21 cellular contexts compared by ENCODE assay signal in the genomic region with DNA sequence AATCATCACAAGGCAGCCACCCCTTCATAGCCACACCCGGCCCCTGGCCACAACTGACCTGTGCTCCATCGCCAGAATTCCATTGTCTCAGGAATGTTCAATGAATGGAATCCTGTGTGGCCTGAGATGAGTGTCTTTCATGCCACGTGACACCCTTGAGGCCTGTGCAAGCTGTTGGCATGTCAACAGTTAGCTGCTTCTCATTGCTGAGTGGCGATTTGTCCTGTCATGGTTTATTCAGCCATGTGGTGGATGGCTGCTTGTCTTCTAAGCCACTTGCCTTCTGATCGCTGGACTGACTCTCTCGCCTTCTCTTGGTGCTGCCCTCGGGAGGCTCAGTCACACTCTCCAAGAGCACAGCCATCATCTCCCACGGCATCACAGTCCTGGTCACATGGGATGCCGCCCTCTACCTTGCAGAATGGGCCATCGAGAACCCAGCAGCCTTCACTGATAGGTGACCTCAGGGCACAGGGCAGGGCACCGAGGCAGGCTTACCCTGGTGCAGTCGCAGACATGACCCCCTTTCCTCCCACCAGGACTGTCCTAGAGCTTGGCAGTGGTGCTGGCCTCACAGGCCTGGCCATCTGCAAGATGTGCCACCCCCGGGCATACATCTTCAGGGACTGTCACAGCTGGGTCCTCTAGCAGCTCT. TPM values are rescaled to one million over a fixed set of nuclear protein-coding genes. Genes with fewer than 3 reads are reported as not detected.
DNase-seq lines count a peak whose midpoint lies in the region; TF ChIP-seq lines count a peak whose summit lies in the region.
"Not testable (repeated sequence)": the region's sequence is repeated elsewhere in the genome, so short reads cannot be mapped to it uniquely, and the experiment has no call there.
"Had no signal": no experiment of that assay in that cellular context is flagged by ENCODE, and none has a peak within 500 bp of the region (broad histone marks: within the 10 kb centered on the region; RNA-seq: fewer than 3 reads in every experiment).

No MANE protein-coding gene starts in this region.

- H3K36me3 ChIP-seq in Karpas-422 (ENCODE audit: insufficient read depth, low read length); skeletal muscle satellite cell (ENCODE audit: insufficient read depth, low read length): not testable (repeated sequence)

- not testable (repeated sequence) for H3K9me2 ChIP-seq in Karpas-422 (replicated peaks; ENCODE audit: insufficient read depth, low read length)

- H4K20me1 ChIP-seq in Karpas-422 (ENCODE audit: insufficient read depth, low read depth, low read length), result not testable (repeated sequence)

- H3K4me1 ChIP-seq in Karpas-422 (ENCODE audit: low read length), result not testable (repeated sequence)
- peaks cover 15% of the 10 kb centered on the region for H3K4me1 ChIP-seq in skeletal muscle satellite cell (ENCODE audit: control insufficient read depth, insufficient read depth, low read length)

- H3K27ac ChIP-seq in Karpas-422 (ENCODE audit: low read length), result not testable (repeated sequence)

- TF ChIP-seq CTCF in AG09309 (IDR thresholded peaks at IDR 0.05; ENCODE audit: control insufficient read depth, insufficient read depth, low read depth, low read length, missing control alignments), result not testable (repeated sequence)

- H3K4me3 ChIP-seq in AG09309 (ENCODE audit: control insufficient read depth, low read depth, low read length); Karpas-422 (ENCODE audit: low read length); skeletal muscle satellite cell (ENCODE audit: low read length): not testable (repeated sequence)

- not testable (repeated sequence) for H3K9ac ChIP-seq in Karpas-422 (ENCODE audit: low read length)
- H3K9ac ChIP-seq in skeletal muscle satellite cell (ENCODE audit: low read depth, low read length), result peak overlapping the region; percentile 35

- not testable (repeated sequence) for H3K27me3 ChIP-seq in Karpas-422 (ENCODE audit: low read length); skeletal muscle satellite cell (ENCODE audit: control insufficient read depth, insufficient read depth, low read length)

- in situ Hi-C loops in SK-MEL-5 (cut with HindIII; ENCODE audit: low pct_unique_long_range_greater_than_20kb, low sequenced_read_pairs), result not testable (repeated sequence)

- not testable (repeated sequence) for H3K79me2 ChIP-seq in Karpas-422 (ENCODE audit: low read length)

- not testable (repeated sequence) for H3K4me2 ChIP-seq in Karpas-422 (ENCODE audit: low read depth, low read length, poor library complexity, severe bottlenecking)
- H3K4me2 ChIP-seq in skeletal muscle satellite cell (ENCODE audit: low read length), result peak overlapping the region; percentile 47

- H3K9me3 ChIP-seq in Karpas-422 (ENCODE audit: low read length); skeletal muscle satellite cell (replicated peaks; ENCODE audit: low read length): not testable (repeated sequence)

- DNase-seq in AG09309 (ENCODE audit: low read depth) (peak; percentile 57), GM04504 (ENCODE audit: low read depth) (peak; percentile 53), Karpas-422 (peak; percentile 25), SK-MEL-5 (ENCODE audit: low read depth, low spot score) (peak; percentile 64), astrocyte of the hippocampus (ENCODE audit: low read depth, low spot score) (peak; percentile 69), fibroblast of gingiva (ENCODE audit: low read depth) (peak; percentile 33), kidney glomerular epithelial cell (lab: John Stamatoyannopoulos, UW) (peak; percentile 27)

- not testable (repeated sequence) for H2AFZ ChIP-seq in Karpas-422 (ENCODE audit: low read length)

RNA-seq across cellular contexts. Expression of a gene that starts 38.5 kb away (rescaled TPM):
- not detected in 2 replicates for total RNA-seq in Karpas-422 (2014; rRNA removed; shearing (Covaris generic); ENCODE audit: low replicate concordance)
- not detected in 2 replicates for total RNA-seq in SK-MEL-5 (2014; rRNA removed; shearing (Covaris generic))
- polyA plus RNA-seq in SK-MEL-5 (2015; cell fraction: cytosol; rRNA removed), result not detected in 2 replicates
- not detected in 2 replicates for polyA plus RNA-seq in SK-MEL-5 (2015; cell fraction: nucleus; rRNA removed)
- not detected in 2 replicates for total RNA-seq in skeletal muscle satellite cell (2012; rRNA removed)
- total RNA-seq: activated T-helper 1 cell treated with anti-CD3 and anti-CD28 coated beads, Interleukin-12 subunit alpha, Interleukin-12 subunit beta, Interleukin-2, Interleukin-4 antibody, amounts not matched to agents 30 ng/mL and 10 ng/mL and 1 ng/mL, durations not matched to agents 14 hours and 24 hours and 36 hours; ascending aorta; esophagus squamous epithelium; hepatocyte; liver; mucosa of descending colon; neural crest cell; progenitor cell of endocrine pancreas; skeletal muscle tissue; subcutaneous adipose tissue; T-helper 1 cell treated with Interleukin-12 subunit alpha and Interleukin-12 subunit beta and Interleukin-4 antibody, amounts not matched to agents 30 ng/mL and 1 ng/mL, for 36 hours; uterus had no signal
- polyA plus RNA-seq: hepatocyte, immature natural killer cell, liver had no signal
